ENCODE assay signal across 3 cellular contexts in the genomic region with DNA sequence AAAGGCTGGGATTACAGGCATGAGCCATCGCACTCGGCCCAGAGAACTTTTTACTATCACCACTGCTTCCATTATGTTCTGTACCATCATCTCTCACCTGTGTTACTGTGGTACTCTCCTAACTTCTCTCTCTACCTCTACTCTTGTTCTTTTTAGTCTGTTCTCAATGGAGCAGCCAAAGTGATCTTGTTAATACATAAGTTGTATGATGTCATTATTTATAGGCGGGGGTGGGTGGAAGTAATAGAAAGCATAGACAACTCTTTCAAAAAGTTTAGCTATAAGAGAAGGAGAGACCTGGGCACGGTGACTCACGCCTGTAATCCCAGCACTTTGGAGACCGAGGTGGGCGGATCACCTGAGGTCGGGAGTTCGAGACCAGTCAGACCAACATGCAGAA.
TF ChIP-seq lines count a peak whose summit lies in the region.

No MANE protein-coding gene starts in this region.

TF ChIP-seq in HepG2, 621 proteins besides CTCF, POLR2A, EP300 and RAD21:
- TF ChIP-seq, protein P1, sequence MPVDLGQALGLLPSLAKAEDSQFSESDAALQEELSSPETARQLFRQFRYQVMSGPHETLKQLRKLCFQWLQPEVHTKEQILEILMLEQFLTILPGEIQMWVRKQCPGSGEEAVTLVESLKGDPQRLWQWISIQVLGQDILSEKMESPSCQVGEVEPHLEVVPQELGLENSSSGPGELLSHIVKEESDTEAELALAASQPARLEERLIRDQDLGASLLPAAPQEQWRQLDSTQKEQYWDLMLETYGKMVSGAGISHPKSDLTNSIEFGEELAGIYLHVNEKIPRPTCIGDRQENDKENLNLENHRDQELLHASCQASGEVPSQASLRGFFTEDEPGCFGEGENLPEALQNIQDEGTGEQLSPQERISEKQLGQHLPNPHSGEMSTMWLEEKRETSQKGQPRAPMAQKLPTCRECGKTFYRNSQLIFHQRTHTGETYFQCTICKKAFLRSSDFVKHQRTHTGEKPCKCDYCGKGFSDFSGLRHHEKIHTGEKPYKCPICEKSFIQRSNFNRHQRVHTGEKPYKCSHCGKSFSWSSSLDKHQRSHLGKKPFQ (CRISPR knock-in tag; IDR thresholded peaks at IDR 0.05; ENCODE audit: insufficient replicate concordance) = no peak
- peak; percentile 88 for TF ChIP-seq ATF7 (IDR thresholded peaks at IDR 0.05)
- no peak for TF ChIP-seq ATF7 (CRISPR knock-in tag; IDR thresholded peaks at IDR 0.05)
- TF ChIP-seq GATA4 (IDR thresholded peaks at IDR 0.05; ENCODE audit: borderline replicate concordance, low read depth) = no peak

TF ChIP-seq in A549, 52 proteins besides CTCF, POLR2A, EP300 and RAD21:
- TF ChIP-seq ZC3H11A (IDR thresholded peaks at IDR 0.05) (no peak), TP53 (CRISPR knock-in tag; IDR thresholded peaks at IDR 0.05) (no peak)

TF ChIP-seq in HEK293, 187 proteins besides CTCF, POLR2A, EP300 and RAD21:
- TF ChIP-seq, protein P2, sequence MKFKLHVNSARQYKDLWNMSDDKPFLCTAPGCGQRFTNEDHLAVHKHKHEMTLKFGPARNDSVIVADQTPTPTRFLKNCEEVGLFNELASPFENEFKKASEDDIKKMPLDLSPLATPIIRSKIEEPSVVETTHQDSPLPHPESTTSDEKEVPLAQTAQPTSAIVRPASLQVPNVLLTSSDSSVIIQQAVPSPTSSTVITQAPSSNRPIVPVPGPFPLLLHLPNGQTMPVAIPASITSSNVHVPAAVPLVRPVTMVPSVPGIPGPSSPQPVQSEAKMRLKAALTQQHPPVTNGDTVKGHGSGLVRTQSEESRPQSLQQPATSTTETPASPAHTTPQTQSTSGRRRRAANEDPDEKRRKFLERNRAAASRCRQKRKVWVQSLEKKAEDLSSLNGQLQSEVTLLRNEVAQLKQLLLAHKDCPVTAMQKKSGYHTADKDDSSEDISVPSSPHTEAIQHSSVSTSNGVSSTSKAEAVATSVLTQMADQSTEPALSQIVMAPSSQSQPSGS (tag by site-specific recombination; IDR thresholded peaks at IDR 0.05; ENCODE audit: low read depth) = peak; percentile 89
- no peak for TF ChIP-seq ZNF169 (tag by site-specific recombination; IDR thresholded peaks at IDR 0.05)
- no peak for TF ChIP-seq ZIC2 (tag by site-specific recombination; IDR thresholded peaks at IDR 0.05)
